ENCODE assay signal across 19 cellular contexts in the genomic region with DNA sequence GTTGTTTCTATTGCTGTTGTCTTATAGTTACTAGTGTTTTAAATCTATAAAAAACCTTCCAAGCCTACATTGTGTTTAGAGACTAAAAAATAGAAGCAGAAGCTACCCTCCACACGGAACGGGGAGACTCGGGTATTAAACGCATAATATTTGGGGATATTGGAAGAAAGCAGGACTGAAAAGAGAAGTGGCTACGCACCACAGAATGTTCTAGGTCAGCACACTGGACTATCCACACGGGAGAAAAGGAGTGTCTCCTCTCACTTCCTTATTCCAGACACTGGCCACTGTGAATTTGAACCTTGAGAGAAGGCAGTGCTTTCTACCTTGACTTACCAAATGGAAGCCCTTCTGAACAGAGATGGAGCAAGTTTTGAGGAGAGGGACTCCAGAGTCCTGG. TPM values are rescaled to one million over a fixed set of nuclear protein-coding genes. Genes with fewer than 3 reads are reported as not detected.
"Had no signal": no experiment of that assay in that cellular context is flagged by ENCODE, and none has a peak within 500 bp of the region (broad histone marks: within the 10 kb centered on the region; RNA-seq: fewer than 3 reads in every experiment).

No MANE protein-coding gene starts in this region.

- H3K36me3 Mint-ChIP-seq: naive B cell had no signal

- H3K27ac Mint-ChIP-seq: naive B cell, nephron had no signal

- DNase-seq: dorsolateral prefrontal cortex; effector CD8-positive, alpha-beta T cell; foreskin melanocyte; heart right ventricle; kidney glomerular epithelial cell; mammary epithelial cell; naive B cell; occipital lobe; pancreas; retina; stimulated activated CD4-positive, alpha-beta T cell treated with anti-CD3 and anti-CD28 coated beads, Interleukin-2, amount 100 ng/mL, for 48 hours; stimulated activated naive CD4-positive, alpha-beta T cell treated with Interleukin-2 at 50 U/mL for 16 hours; trophoblast cell had no signal

- H3K4me2 ChIP-seq: smooth muscle cell had no signal

- H3K36me3 ChIP-seq: heart right ventricle, pancreas, prostate gland had no signal

- H3K9me3 Mint-ChIP-seq: nephron had no signal

- H3K9me3 ChIP-seq: heart right ventricle, pancreas, prostate gland had no signal

- H3K4me3 ChIP-seq: coronary artery, dorsolateral prefrontal cortex, heart right ventricle, pancreas, prostate gland, smooth muscle cell had no signal

- H3K27ac ChIP-seq: coronary artery, dorsolateral prefrontal cortex, heart right ventricle, pancreas, prostate gland had no signal

- H3K4me3 Mint-ChIP-seq: naive B cell, nephron had no signal

- H3K4me1 Mint-ChIP-seq: nephron had no signal

- H3K4me1 ChIP-seq: heart right ventricle, pancreas, prostate gland had no signal

RNA-seq across cellular contexts. Expression of a gene that starts 1.0 kb away (rescaled TPM):
- total RNA-seq: chondrocyte, dorsolateral prefrontal cortex, heart right ventricle, lower leg skin, mammary epithelial cell, occipital lobe, pancreas, prostate gland, smooth muscle cell had no signal

RNA-seq across cellular contexts. Expression of a gene that starts 8.5 kb away (rescaled TPM):
- total RNA-seq: chondrocyte, heart right ventricle, lower leg skin, mammary epithelial cell, occipital lobe, pancreas, prostate gland, smooth muscle cell had no signal
